8 cellular contexts compared by ENCODE assay signal in genomic region chr19:45498411-45499195, GRCh38. TPM values are rescaled to one million over a fixed set of nuclear protein-coding genes. Genes with fewer than 3 reads are reported as not detected.
DNase-seq lines count a peak whose midpoint lies in the region; ATAC-seq and TF ChIP-seq lines count a peak whose summit lies in the region.

Gene PPM1N, plus strand, starts transcription at chr19:45498443. Its CDS starts 30 bp downstream, at chr19:45498473.

- no peaks in the 10 kb centered on the region for H3K27me3 ChIP-seq in fibroblast of lung (ENCODE audit: control insufficient read depth, insufficient read depth, low read length)

- DNase-seq in EH (ENCODE audit: low read depth) (peak; percentile 25), NCI-H1105 treated with DMSO at 0.1 percent for 48 hours (lab: John Stamatoyannopoulos, UW) (peak; percentile 13), activated T-cell treated with anti-CD3 and anti-CD28 coated beads for 1 hour (ENCODE audit: low read depth) (peak; percentile 62), fibroblast of lung (ENCODE audit: low read depth in 2 of 2) (no peak), progenitor cell of endocrine pancreas (ENCODE audit: low spot score, unreplicated experiment) (no peak), medulla oblongata (ENCODE audit: extremely low spot score) (no peak)

- peaks cover 4% of the 10 kb centered on the region for H3K36me3 Mint-ChIP-seq in progenitor cell of endocrine pancreas (ENCODE audit: insufficient read depth)

- peak within 1 kb of the TSS; percentile 75 for H3K4me2 ChIP-seq in fibroblast of lung (ENCODE audit: extremely low read depth, insufficient read depth, low read length)

- peaks cover 54% of the 10 kb centered on the region for H3K27me3 Mint-ChIP-seq in progenitor cell of endocrine pancreas

- no peak within 1 kb of the TSS for H3K9ac ChIP-seq in fibroblast of lung (ENCODE audit: insufficient read depth, low read length)

- H4K20me1 ChIP-seq in fibroblast of lung (ENCODE audit: control insufficient read depth, extremely low read depth, insufficient read depth, low read length): no peaks in the 10 kb centered on the region

- no peaks in the 10 kb centered on the region for H3K79me2 ChIP-seq in fibroblast of lung (ENCODE audit: control insufficient read depth, insufficient read depth, low read length)

- no peaks in the 10 kb centered on the region for H3K9me3 ChIP-seq in fibroblast of lung (ENCODE audit: control insufficient read depth, insufficient read depth, low read depth, low read length)

- H3K27ac Mint-ChIP-seq in progenitor cell of endocrine pancreas: peak within 1 kb of the TSS; percentile 81

- peaks cover 9% of the 10 kb centered on the region for H3K4me1 ChIP-seq in fibroblast of lung (ENCODE audit: control insufficient read depth, extremely low read depth, insufficient read depth, low read length)

- H3K27ac ChIP-seq in fibroblast of lung (ENCODE audit: insufficient read depth, low read length): no peak within 1 kb of the TSS

- peak within 1 kb of the TSS; percentile 79 for H2AFZ ChIP-seq in fibroblast of lung (ENCODE audit: low read length)

- peaks cover 13% of the 10 kb centered on the region for H3K4me1 Mint-ChIP-seq in progenitor cell of endocrine pancreas (ENCODE audit: low read depth)

- no peak for ATAC-seq in HG03097 (IDR thresholded peaks at IDR 0.05; ENCODE audit: low FRiP score, unreplicated experiment)
- no peak for ATAC-seq in HG03095 (IDR thresholded peaks at IDR 0.05; ENCODE audit: unreplicated experiment)

- H3K36me3 ChIP-seq in fibroblast of lung (ENCODE audit: control insufficient read depth, insufficient read depth, low read length): no peaks in the 10 kb centered on the region

- TF ChIP-seq CTCF in fibroblast of lung (conservative IDR thresholded peaks at IDR 0.05 in 1 of 2, IDR thresholded peaks at IDR 0.05 in 1 of 2; ENCODE audit: low read depth in 1 of 2, low read length in 2 of 2) (no peak), progenitor cell of endocrine pancreas (IDR thresholded peaks at IDR 0.05; ENCODE audit: unreplicated experiment) (no peak)

- H3K9me3 Mint-ChIP-seq in progenitor cell of endocrine pancreas (ENCODE audit: low read depth): no peaks in the 10 kb centered on the region

- peak within 1 kb of the TSS; percentile 15 to 60 (median 42) for H3K4me3 ChIP-seq in fibroblast of lung (replicated peaks in 1 of 4; ENCODE audit: control extremely low read depth in 1 of 4, insufficient read depth in 1 of 4, low read depth in 3 of 4, low read length in 4 of 4)

- H3K4me3 Mint-ChIP-seq in progenitor cell of endocrine pancreas (ENCODE audit: low read depth): peak within 1 kb of the TSS; percentile 60

RNA-seq across cellular contexts. Expression of gene PPM1N, which starts in this region (rescaled TPM):
- total RNA-seq in fibroblast of lung (1.8 and 2.8 TPM in 2 replicates), progenitor cell of endocrine pancreas (0.62 TPM in 1 of 2 replicates, not detected in the other)
- polyA plus RNA-seq in fibroblast of lung: 2.3 and 2.6 TPM in 2 replicates
- polyA plus RNA-seq in fibroblast of lung (2012): 3.1 and 3.2 TPM in 2 replicates
- polyA minus RNA-seq in fibroblast of lung (ENCODE audit: low replicate concordance): not detected in 2 replicates

Comparison
In these comparisons a context has a peak if more than half of its experiments do, and no peak if none do; other contexts are left out.
1. DNase-seq: peak in EH (single experiment), NCI-H1105 treated with DMSO at 0.1 percent for 48 hours (single experiment) and activated T-cell treated with anti-CD3 and anti-CD28 coated beads for 1 hour (single experiment); none in fibroblast of lung (0 of 2), progenitor cell of endocrine pancreas (single experiment) and medulla oblongata (single experiment).